Comparison of ENCODE assay signal across 23 cellular contexts in the genomic region with DNA sequence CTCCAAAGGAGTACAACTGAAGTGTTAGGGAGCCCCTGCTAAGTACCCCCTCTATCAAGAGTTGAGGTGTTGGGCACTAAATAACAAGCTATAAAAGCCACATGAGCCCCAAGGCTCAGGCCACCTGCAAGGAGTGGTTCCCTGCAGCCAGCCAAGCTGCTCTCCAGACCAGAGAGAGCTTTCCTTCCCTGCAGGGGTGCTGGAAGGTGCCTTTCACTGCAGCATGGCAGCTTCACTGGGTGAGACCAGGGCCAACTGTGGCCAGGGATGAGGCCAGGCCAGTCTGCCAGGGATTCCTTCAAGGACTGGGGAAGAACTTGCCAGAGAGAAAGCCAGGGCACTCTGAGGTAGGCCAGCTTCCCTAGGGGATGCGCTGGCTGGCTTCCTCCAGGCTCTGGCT. TPM values are rescaled to one million over a fixed set of nuclear protein-coding genes. Genes with fewer than 3 reads are reported as not detected.
"Had no signal": no experiment of that assay in that cellular context is flagged by ENCODE, and none has a peak within 500 bp of the region (broad histone marks: within the 10 kb centered on the region; RNA-seq: fewer than 3 reads in every experiment).

No MANE protein-coding gene starts in this region.

- H3K36me3 ChIP-seq: left lung, neural progenitor cell, stomach had no signal

- H3K27me3 Mint-ChIP-seq: activated CD4-positive, alpha-beta memory T cell treated with anti-CD3 and anti-CD28 coated beads for 36 hours; activated naive CD8-positive, alpha-beta T cell treated with anti-CD3 and anti-CD28 coated beads for 36 hours; T-cell; type B pancreatic cell had no signal

- H3K27me3 ChIP-seq: left lung, neural progenitor cell, stomach had no signal

- DNase-seq: activated B cell treated with CpG ODN at 0.5 μM for 24 hours; activated CD4-positive, alpha-beta memory T cell treated with anti-CD3 and anti-CD28 coated beads for 36 hours; activated CD4-positive, alpha-beta T cell treated with anti-CD3 and anti-CD28 coated beads for 48 hours; activated naive CD4-positive, alpha-beta T cell treated with Interleukin-2 at 50 U/mL for 16 hours; activated naive CD8-positive, alpha-beta T cell treated with anti-CD3 and anti-CD28 coated beads for 36 hours; activated T-cell treated with anti-CD3 and anti-CD28 coated beads, Interleukin-2, amount 50 U/mL, for 48 hours; central memory CD4-positive, alpha-beta T cell; cortex of kidney; foreskin fibroblast; immature natural killer cell; left lung; naive thymus-derived CD4-positive, alpha-beta T cell; stimulated activated CD4-positive, alpha-beta T cell treated with anti-CD3 and anti-CD28 coated beads, Interleukin-15, amount 100 ng/mL, for 24 hours; stomach; T-cell had no signal

- H3K27ac ChIP-seq: epithelial cell of prostate, left lung, neural progenitor cell had no signal

- ATAC-seq: left lung; naive thymus-derived CD4-positive, alpha-beta T cell; sciatic nerve; stimulated activated memory B cell treated with anti-CD40 and anti-IgM and Interleukin-4, amounts not matched to agents 10 μg/mL and 1 μg/mL and 100 μg/mL, for 72 hours; T-cell had no signal

- H3K36me3 Mint-ChIP-seq: activated CD4-positive, alpha-beta memory T cell treated with anti-CD3 and anti-CD28 coated beads for 36 hours; activated naive CD8-positive, alpha-beta T cell treated with anti-CD3 and anti-CD28 coated beads for 36 hours; immature natural killer cell; naive thymus-derived CD4-positive, alpha-beta T cell; neural progenitor cell; stimulated activated memory B cell treated with anti-CD40 and anti-IgM and Interleukin-4, amounts not matched to agents 10 μg/mL and 1 μg/mL and 100 μg/mL, for 72 hours; T-cell; type B pancreatic cell had no signal

- H3K4me2 ChIP-seq: neural progenitor cell, smooth muscle cell had no signal

- H3K4me1 Mint-ChIP-seq: activated B cell treated with CpG ODN at 0.5 μM for 24 hours; activated naive CD8-positive, alpha-beta T cell treated with anti-CD3 and anti-CD28 coated beads for 36 hours; immature natural killer cell; stimulated activated memory B cell treated with anti-CD40 and anti-IgM and Interleukin-4, amounts not matched to agents 10 μg/mL and 1 μg/mL and 100 μg/mL, for 72 hours; T-cell had no signal

- H2AFZ ChIP-seq: neural progenitor cell had no signal

- H3K4me3 Mint-ChIP-seq: activated B cell treated with CpG ODN at 0.5 μM for 24 hours; activated CD4-positive, alpha-beta memory T cell treated with anti-CD3 and anti-CD28 coated beads for 36 hours; activated naive CD8-positive, alpha-beta T cell treated with anti-CD3 and anti-CD28 coated beads for 36 hours; immature natural killer cell; naive thymus-derived CD4-positive, alpha-beta T cell; neural progenitor cell; stimulated activated memory B cell treated with anti-CD40 and anti-IgM and Interleukin-4, amounts not matched to agents 10 μg/mL and 1 μg/mL and 100 μg/mL, for 72 hours; T-cell; type B pancreatic cell had no signal

- H3K9ac ChIP-seq: neural progenitor cell had no signal

- H3K4me3 ChIP-seq: left lung, lung, neural progenitor cell, smooth muscle cell, stomach had no signal

- H3K9me3 ChIP-seq: left lung, stomach had no signal

- H3K9me3 Mint-ChIP-seq: activated CD4-positive, alpha-beta memory T cell treated with anti-CD3 and anti-CD28 coated beads for 36 hours; activated naive CD8-positive, alpha-beta T cell treated with anti-CD3 and anti-CD28 coated beads for 36 hours; neural progenitor cell; type B pancreatic cell had no signal

- H3K27ac Mint-ChIP-seq: activated B cell treated with CpG ODN at 0.5 μM for 24 hours; activated CD4-positive, alpha-beta memory T cell treated with anti-CD3 and anti-CD28 coated beads for 36 hours; activated naive CD8-positive, alpha-beta T cell treated with anti-CD3 and anti-CD28 coated beads for 36 hours; immature natural killer cell; naive thymus-derived CD4-positive, alpha-beta T cell; neural progenitor cell; stimulated activated memory B cell treated with anti-CD40 and anti-IgM and Interleukin-4, amounts not matched to agents 10 μg/mL and 1 μg/mL and 100 μg/mL, for 72 hours; T-cell; type B pancreatic cell had no signal

RNA-seq across cellular contexts. Expression of a gene that starts 14.9 kb away (rescaled TPM):
- polyA plus RNA-seq: fibroblast of lung had no signal
